8 cellular contexts compared by ENCODE assay signal in genomic region chr13:51644649-51645048, GRCh38.
DNase-seq lines count a peak whose midpoint lies in the region; ATAC-seq and TF ChIP-seq lines count a peak whose summit lies in the region.

No MANE protein-coding gene starts in this region.

- BruUV-seq in PC-3 (replicated peaks; lab: Mats Ljungman, UMichigan) (no TSS peak), Caco-2 (replicated peaks; lab: Mats Ljungman, UMichigan) (no TSS peak)

- H3K4me1 ChIP-seq in GM23338 (ENCODE audit: insufficient read depth) (peaks cover 47% of the 10 kb centered on the region), PC-3 (ENCODE audit: insufficient read depth, low read length) (peaks cover 57% of the 10 kb centered on the region), Caco-2 (no peaks in the 10 kb centered on the region)

- H3K4me3 Mint-ChIP-seq in GM23338, result 0 out of 3 replicates have a peak overlapping the region, but pooled peaks have one; percentile 17
- peak overlapping the region; percentile 35 for H3K4me3 Mint-ChIP-seq in osteocyte (ENCODE audit: unreplicated experiment)
- H3K4me3 Mint-ChIP-seq in Caco-2 (ENCODE audit: unreplicated experiment), result no peak overlapping the region

- H3K4me3 ChIP-seq in GM23338, result peak overlapping the region; percentile 24
- H3K4me3 ChIP-seq in PC-3 (ENCODE audit: low read length), result peak overlapping the region; percentile 56
- no peak overlapping the region for H3K4me3 ChIP-seq in Caco-2 (ENCODE audit: low read depth, low read length)

- no peaks in the 10 kb centered on the region for H4K20me1 ChIP-seq in GM23338 (replicated peaks; ENCODE audit: insufficient read depth)
- no peaks in the 10 kb centered on the region for H4K20me1 ChIP-seq in PC-3 (ENCODE audit: low read length)

- TF ChIP-seq CTCF in GM23338 (conservative IDR thresholded peaks at IDR 0.05; ENCODE audit: low read depth in 2 of 2), result no peak
- TF ChIP-seq CTCF in PC-3 (conservative IDR thresholded peaks at IDR 0.05; ENCODE audit: low read depth, low read length), result no peak
- no peak for TF ChIP-seq CTCF in osteocyte (IDR thresholded peaks at IDR 0.05)
- no peak for TF ChIP-seq CTCF in Caco-2 (IDR thresholded peaks at IDR 0.05; ENCODE audit: insufficient read depth in 1 of 2, low read depth in 1 of 2, low read length in 1 of 2, severe bottlenecking in 1 of 2, unreplicated experiment in 1 of 2)

- H2AFZ ChIP-seq in GM23338 (no peak overlapping the region), PC-3 (ENCODE audit: low read length) (no peak overlapping the region)

- H3K9me2 ChIP-seq in GM23338 (ENCODE audit: insufficient read depth) (no peaks in the 10 kb centered on the region), PC-3 (replicated peaks; ENCODE audit: low read length) (no peaks in the 10 kb centered on the region)

- H3K36me3 Mint-ChIP-seq in GM23338 (ENCODE audit: low read depth), result peaks cover 9% of the 10 kb centered on the region; the same call in 2 of the 3 replicates
- no peaks in the 10 kb centered on the region for H3K36me3 Mint-ChIP-seq in osteocyte (ENCODE audit: unreplicated experiment)
- H3K36me3 Mint-ChIP-seq in Caco-2 (ENCODE audit: insufficient read depth, unreplicated experiment), result no peaks in the 10 kb centered on the region

- H3K27me3 Mint-ChIP-seq in GM23338 (ENCODE audit: insufficient read depth, low read depth, poor library complexity) (peaks cover 3% of the 10 kb centered on the region), osteocyte (ENCODE audit: unreplicated experiment) (no peaks in the 10 kb centered on the region), Caco-2 (ENCODE audit: insufficient read depth, unreplicated experiment) (no peaks in the 10 kb centered on the region)

- no peaks in the 10 kb centered on the region for H3K36me3 ChIP-seq in GM23338 (ENCODE audit: insufficient read depth)
- H3K36me3 ChIP-seq in PC-3 (ENCODE audit: low read depth, low read length), result no peaks in the 10 kb centered on the region
- no peaks in the 10 kb centered on the region for H3K36me3 ChIP-seq in Caco-2 (ENCODE audit: control insufficient read depth, insufficient read depth, low read length)

- H3K9me3 Mint-ChIP-seq in GM23338, result no peaks in the 10 kb centered on the region; the same call in 2 of the 3 replicates
- no peaks in the 10 kb centered on the region for H3K9me3 Mint-ChIP-seq in osteocyte (ENCODE audit: unreplicated experiment)
- H3K9me3 Mint-ChIP-seq in Caco-2 (ENCODE audit: unreplicated experiment), result no peaks in the 10 kb centered on the region

- intact Hi-C loops in PC-3 (cut with micrococcal nuclease), result loop anchor here (5.0 kb wide), 2 partner anchors 38 to 83 kb away; no protein-coding TSS in a partner anchor
- intact Hi-C loops in Caco-2 (cut with micrococcal nuclease; ENCODE audit: unreplicated experiment), result no loop called here

- no peaks in the 10 kb centered on the region for H3K27me3 ChIP-seq in GM23338 (ENCODE audit: insufficient read depth)
- H3K27me3 ChIP-seq in PC-3 (ENCODE audit: low read length), result no peaks in the 10 kb centered on the region
- H3K27me3 ChIP-seq in Caco-2 (replicated peaks; ENCODE audit: control insufficient read depth, insufficient read depth, low read length), result no peaks in the 10 kb centered on the region

- H3K27ac ChIP-seq in GM23338 (ENCODE audit: low read depth), result peak overlapping the region; percentile 91
- H3K27ac ChIP-seq in PC-3 (ENCODE audit: low read length), result peak overlapping the region; percentile 96
- H3K27ac ChIP-seq in epithelial cell of prostate, result peak overlapping the region; percentile 97

- H3K4me1 Mint-ChIP-seq in GM23338 (peaks cover 51% of the 10 kb centered on the region), osteocyte (ENCODE audit: unreplicated experiment) (peaks cover 53% of the 10 kb centered on the region), Caco-2 (ENCODE audit: low read depth, unreplicated experiment) (no peaks in the 10 kb centered on the region)

- H3K79me2 ChIP-seq in GM23338 (replicated peaks; ENCODE audit: insufficient read depth) (peaks cover 91% of the 10 kb centered on the region), PC-3 (ENCODE audit: low read length) (peaks cover 60% of the 10 kb centered on the region)

- H3K4me2 ChIP-seq in GM23338 (peak overlapping the region; percentile 59), PC-3 (ENCODE audit: low read length) (peak overlapping the region; percentile 85)

- ATAC-seq in GM23338, result no peak
- ATAC-seq in PC-3, result peak; percentile 26

- CTCF ChIA-PET in PC-3 (lab: Charles Lee), result no interaction called here
- CTCF ChIA-PET in Caco-2 (lab: Charles Lee), result no interaction called here

- peak overlapping the region; percentile 93 for H3K27ac Mint-ChIP-seq in GM23338
- H3K27ac Mint-ChIP-seq in osteocyte (ENCODE audit: unreplicated experiment), result peak overlapping the region; percentile 98
- H3K27ac Mint-ChIP-seq in Caco-2 (ENCODE audit: unreplicated experiment), result no peak overlapping the region

- DNase-seq in GM23338 (ENCODE audit: low spot score) (no peak), PC-3 (peak; percentile 30), epithelial cell of prostate (ENCODE audit: low read depth, low spot score) (no peak), osteocyte (ENCODE audit: extremely low spot score, unreplicated experiment) (no peak), Caco-2 (no peak), NCI-H446 (lab: John Stamatoyannopoulos, UW) (no peak), NCI-H128 (lab: John Stamatoyannopoulos, UW; ENCODE audit: unreplicated experiment) (no peak), NCI-H82 treated with DMSO at 0.1 percent for 48 hours (lab: John Stamatoyannopoulos, UW; ENCODE audit: unreplicated experiment) (no peak)

- H3K9ac ChIP-seq in PC-3 (ENCODE audit: low read length), result peak overlapping the region; percentile 64

- H3K9me3 ChIP-seq in PC-3 (ENCODE audit: low read length) (no peaks in the 10 kb centered on the region), Caco-2 (no peaks in the 10 kb centered on the region)

- no peaks in the 10 kb centered on the region for H3F3A ChIP-seq in GM23338 (replicated peaks; ENCODE audit: low read depth)
- peaks cover 9% of the 10 kb centered on the region for H3F3A ChIP-seq in PC-3 (ENCODE audit: low read length, unreplicated experiment)

- POLR2A ChIA-PET in PC-3 (lab: Charles Lee; ENCODE audit: unreplicated experiment) (no interaction called here), Caco-2 (lab: Charles Lee) (no interaction called here)

TF ChIP-seq in GM23338, 12 proteins besides CTCF, POLR2A, EP300 and RAD21 (continues in another document):
- TF ChIP-seq CREB1 (CRISPR knock-in tag; IDR thresholded peaks at IDR 0.05; ENCODE audit: low read depth) (no peak), EZH2 (IDR thresholded peaks at IDR 0.05; ENCODE audit: low read depth, unreplicated experiment) (no peak), ZNF114 (CRISPR knock-in tag; IDR thresholded peaks at IDR 0.05) (no peak), NANOG (IDR thresholded peaks at IDR 0.05; ENCODE audit: borderline replicate concordance) (no peak), REST (IDR thresholded peaks at IDR 0.05; ENCODE audit: unreplicated experiment) (no peak), ZNF331 (CRISPR knock-in tag; IDR thresholded peaks at IDR 0.05; ENCODE audit: low read depth) (no peak), STAT1 (IDR thresholded peaks at IDR 0.05; ENCODE audit: unreplicated experiment) (no peak), POLR2AphosphoS5 (IDR thresholded peaks at IDR 0.05; ENCODE audit: low read depth) (no peak), JUNB (IDR thresholded peaks at IDR 0.05; ENCODE audit: unreplicated experiment) (no peak)
